1 cellular context compared by ENCODE assay signal in the genomic region with DNA sequence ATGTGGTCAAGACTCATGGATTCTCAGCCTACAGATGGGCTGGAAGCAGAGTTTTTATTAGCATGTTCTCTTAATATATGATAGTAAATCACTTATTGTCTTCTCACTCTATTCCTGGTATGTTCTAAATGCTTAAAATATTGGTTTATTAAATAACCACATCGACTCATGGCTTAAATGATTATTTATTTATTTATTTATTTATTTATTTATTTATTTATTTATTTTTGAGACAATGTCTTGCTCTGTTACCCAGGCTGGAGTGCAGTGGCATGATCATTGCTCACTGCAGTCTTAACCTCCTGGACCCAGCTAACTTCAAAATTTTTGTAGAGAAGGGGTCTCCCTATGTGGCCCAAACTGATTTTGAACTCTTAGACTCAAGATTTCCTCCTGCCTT.
A peak's percentile ranks its signal among the peaks of the same experiment; 100 is the strongest.
TF ChIP-seq lines count a peak whose summit lies in the region.

No MANE protein-coding gene starts in this region.

TF ChIP-seq in HEK293, 187 proteins besides CTCF, POLR2A, EP300 and RAD21 (continued from another document):
- TF ChIP-seq, protein P1, sequence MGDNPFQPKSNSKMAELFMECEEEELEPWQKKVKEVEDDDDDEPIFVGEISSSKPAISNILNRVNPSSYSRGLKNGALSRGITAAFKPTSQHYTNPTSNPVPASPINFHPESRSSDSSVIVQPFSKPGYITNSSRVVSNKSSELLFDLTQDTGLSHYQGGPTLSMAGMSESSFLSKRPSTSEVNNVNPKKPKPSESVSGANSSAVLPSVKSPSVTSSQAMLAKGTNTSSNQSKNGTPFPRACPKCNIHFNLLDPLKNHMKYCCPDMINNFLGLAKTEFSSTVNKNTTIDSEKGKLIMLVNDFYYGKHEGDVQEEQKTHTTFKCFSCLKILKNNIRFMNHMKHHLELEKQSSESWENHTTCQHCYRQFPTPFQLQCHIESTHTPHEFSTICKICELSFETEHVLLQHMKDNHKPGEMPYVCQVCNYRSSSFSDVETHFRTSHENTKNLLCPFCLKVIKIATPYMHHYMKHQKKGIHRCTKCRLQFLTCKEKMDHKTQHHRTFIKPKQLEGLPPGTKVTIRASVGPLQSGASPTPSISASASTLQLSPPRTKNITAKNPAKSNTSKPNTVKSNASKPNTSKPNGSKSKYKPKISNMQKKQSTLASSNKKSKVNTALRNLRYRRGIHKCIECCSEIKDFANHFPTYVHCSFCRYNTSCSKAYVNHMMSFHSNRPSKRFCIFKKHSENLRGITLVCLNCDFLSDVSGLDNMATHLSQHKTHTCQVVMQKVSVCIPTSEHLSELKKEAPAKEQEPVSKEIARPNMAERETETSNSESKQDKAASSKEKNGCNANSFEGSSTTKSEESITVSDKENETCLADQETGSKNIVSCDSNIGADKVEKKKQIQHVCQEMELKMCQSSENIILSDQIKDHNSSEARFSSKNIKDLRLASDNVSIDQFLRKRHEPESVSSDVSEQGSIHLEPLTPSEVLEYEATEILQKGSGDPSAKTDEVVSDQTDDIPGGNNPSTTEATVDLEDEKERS (tag by site-specific recombination; IDR thresholded peaks at IDR 0.05) = no peak
- no peak for TF ChIP-seq ZNF302 (tag by site-specific recombination; IDR thresholded peaks at IDR 0.05; ENCODE audit: low read depth)
- no peak for TF ChIP-seq ZNF473 (tag by site-specific recombination; IDR thresholded peaks at IDR 0.05)
- no peak for TF ChIP-seq ZBTB1 (tag by site-specific recombination; IDR thresholded peaks at IDR 0.05)
- no peak for TF ChIP-seq ZNF362 (tag by site-specific recombination; IDR thresholded peaks at IDR 0.05)
- TF ChIP-seq MZF1 (tag by site-specific recombination; IDR thresholded peaks at IDR 0.05; ENCODE audit: borderline replicate concordance) = no peak
- peak; percentile 11; the same call in 1 of the 2 replicates for TF ChIP-seq ZNF140 (tag by site-specific recombination; IDR thresholded peaks at IDR 0.05)
- TF ChIP-seq ZNF677 (tag by site-specific recombination; IDR thresholded peaks at IDR 0.05) = no peak
- TF ChIP-seq ZNF561 (tag by site-specific recombination; IDR thresholded peaks at IDR 0.05; ENCODE audit: borderline replicate concordance) = no peak
- no peak for TF ChIP-seq ZNF791 (tag by site-specific recombination; IDR thresholded peaks at IDR 0.05)
- TF ChIP-seq, protein P2, sequence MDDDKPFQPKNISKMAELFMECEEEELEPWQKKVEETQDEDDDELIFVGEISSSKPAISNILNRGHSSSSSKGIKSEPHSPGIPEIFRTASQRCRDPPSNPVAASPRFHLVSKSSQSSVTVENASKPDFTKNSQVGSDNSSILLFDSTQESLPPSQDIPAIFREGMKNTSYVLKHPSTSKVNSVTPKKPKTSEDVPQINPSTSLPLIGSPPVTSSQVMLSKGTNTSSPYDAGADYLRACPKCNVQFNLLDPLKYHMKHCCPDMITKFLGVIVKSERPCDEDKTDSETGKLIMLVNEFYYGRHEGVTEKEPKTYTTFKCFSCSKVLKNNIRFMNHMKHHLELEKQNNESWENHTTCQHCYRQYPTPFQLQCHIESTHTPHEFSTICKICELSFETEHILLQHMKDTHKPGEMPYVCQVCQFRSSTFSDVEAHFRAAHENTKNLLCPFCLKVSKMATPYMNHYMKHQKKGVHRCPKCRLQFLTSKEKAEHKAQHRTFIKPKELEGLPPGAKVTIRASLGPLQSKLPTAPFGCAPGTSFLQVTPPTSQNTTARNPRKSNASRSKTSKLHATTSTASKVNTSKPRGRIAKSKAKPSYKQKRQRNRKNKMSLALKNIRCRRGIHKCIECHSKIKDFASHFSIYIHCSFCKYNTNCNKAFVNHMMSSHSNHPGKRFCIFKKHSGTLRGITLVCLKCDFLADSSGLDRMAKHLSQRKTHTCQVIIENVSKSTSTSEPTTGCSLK (tag by site-specific recombination; IDR thresholded peaks at IDR 0.05) = no peak
- TF ChIP-seq ZNF76 (tag by site-specific recombination; IDR thresholded peaks at IDR 0.05; ENCODE audit: borderline replicate concordance, low read depth) = no peak
- TF ChIP-seq ZNF514 (tag by site-specific recombination; IDR thresholded peaks at IDR 0.05) = no peak
- TF ChIP-seq REPIN1 (tag by site-specific recombination; IDR thresholded peaks at IDR 0.05; ENCODE audit: low read depth) = no peak
- no peak for TF ChIP-seq ZNF223 (tag by site-specific recombination; IDR thresholded peaks at IDR 0.05)
- no peak for TF ChIP-seq ZNF24 (tag by site-specific recombination; IDR thresholded peaks at IDR 0.05)
- TF ChIP-seq ZBTB8A (tag by site-specific recombination; IDR thresholded peaks at IDR 0.05) = 0 out of 2 replicates have a peak, but pooled peaks have one; percentile 20
- TF ChIP-seq PRDM1 (tag by site-specific recombination; IDR thresholded peaks at IDR 0.05) = no peak
- no peak for TF ChIP-seq ZNF341 (tag by site-specific recombination; IDR thresholded peaks at IDR 0.05; ENCODE audit: low read depth)
- TF ChIP-seq ZNF248 (tag by site-specific recombination; IDR thresholded peaks at IDR 0.05) = no peak
- TF ChIP-seq KLF16 (tag by site-specific recombination; IDR thresholded peaks at IDR 0.05) = no peak
- no peak for TF ChIP-seq ZNF48 (tag by site-specific recombination; IDR thresholded peaks at IDR 0.05)
- TF ChIP-seq ZNF132 (tag by site-specific recombination; IDR thresholded peaks at IDR 0.05; ENCODE audit: borderline replicate concordance) = no peak
- peak; percentile 65; the same call in 1 of the 2 replicates for TF ChIP-seq ZNF394 (tag by site-specific recombination; IDR thresholded peaks at IDR 0.05; ENCODE audit: borderline replicate concordance)
